17 cellular contexts compared by ENCODE assay signal in the genomic region with DNA sequence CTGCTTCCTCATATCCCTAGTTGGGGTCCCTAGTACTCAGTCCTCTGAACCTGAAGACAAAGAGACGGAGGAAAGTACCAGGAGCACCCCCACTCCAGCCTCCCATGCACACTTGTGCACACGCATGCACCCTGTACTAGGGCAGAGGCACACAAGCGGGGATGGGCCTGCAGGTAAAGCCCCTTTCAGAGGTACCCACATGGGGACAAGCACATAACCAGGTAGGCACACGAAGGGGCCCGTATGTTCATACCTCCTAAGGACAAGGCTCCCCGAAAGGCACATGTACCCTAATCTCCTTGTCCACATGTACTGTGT. TPM values are rescaled to one million over a fixed set of nuclear protein-coding genes. Genes with fewer than 3 reads are reported as not detected.
A peak's percentile ranks its signal among the peaks of the same experiment; 100 is the strongest.
DNase-seq lines count a peak whose midpoint lies in the region; ATAC-seq, FAIRE-seq and TF ChIP-seq lines count a peak whose summit lies in the region.
"Had no signal": no experiment of that assay in that cellular context is flagged by ENCODE, and none has a peak within 500 bp of the region (broad histone marks: within the 10 kb centered on the region; RNA-seq: fewer than 3 reads in every experiment).

No MANE protein-coding gene starts in this region.

- no peak for TF ChIP-seq RAD21 in H1 (IDR thresholded peaks at IDR 0.05 in 1 of 2, conservative IDR thresholded peaks at IDR 0.05 in 1 of 2; ENCODE audit: low read depth in 2 of 2, low read length in 2 of 2)

- no peak overlapping the region for H3K27ac Mint-ChIP-seq in activated CD4-positive, alpha-beta T cell treated with anti-CD3 and anti-CD28 coated beads, Interleukin-2, amount 10 ng/mL, durations not matched to agents 24 days and 14 days

- DNase-seq in activated CD4-positive, alpha-beta T cell treated with anti-CD3 and anti-CD28 coated beads, Interleukin-2, amount 10 ng/mL, durations not matched to agents 24 days and 14 days = no peak
- DNase-seq in activated CD4-positive, alpha-beta T cell treated with anti-CD3 and anti-CD28 coated beads, Interleukin-2, amount 50 U/mL, for 4 hours = no peak
- DNase-seq in OCI-LY7 (ENCODE audit: low spot score) (no peak), H1 (ENCODE audit: low read depth in 1 of 2, low spot score in 2 of 2) (peak in 1 of 2 experiments; percentile 57), neuronal stem cell (ENCODE audit: low spot score) (no peak), sigmoid colon (no peak), germinal center (ENCODE audit: low spot score) (no peak)
- DNase-seq: DMS79 treated with DMSO at 0.1 percent for 48 hours; heart right ventricle; NCI-H187; SHP77; stimulated activated CD4-positive, alpha-beta T cell treated with anti-CD3 and anti-CD28 coated beads, Interleukin-15, amount 100 ng/mL, for 24 hours had no signal

- no peaks in the 10 kb centered on the region for H3K9me3 Mint-ChIP-seq in activated CD4-positive, alpha-beta T cell treated with anti-CD3 and anti-CD28 coated beads, Interleukin-2, amount 10 ng/mL, durations not matched to agents 24 days and 14 days

- H3K4ac ChIP-seq in H1 (replicated peaks; ENCODE audit: insufficient read length, low read depth, low read length) (no peak overlapping the region), neuronal stem cell (ENCODE audit: low read length) (no peak overlapping the region)

- peak overlapping the region; percentile 55; the same call in 1 of the 2 replicates for H2BK15ac ChIP-seq in H1 (ENCODE audit: low read length)
- no peak overlapping the region for H2BK15ac ChIP-seq in neuronal stem cell (ENCODE audit: low read length)

- intact Hi-C loops in activated CD4-positive, alpha-beta T cell treated with anti-CD3 and anti-CD28 coated beads, Interleukin-2, amount 10 ng/mL, durations not matched to agents 24 days and 14 days (cut with micrococcal nuclease) = no loop called here
- intact Hi-C loops in OCI-LY7 (cut with micrococcal nuclease; ENCODE audit: unreplicated experiment) = no loop called here
- intact Hi-C loops in sigmoid colon (cut with DNase I) = no loop called here

- H3K14ac ChIP-seq in H1 (ENCODE audit: insufficient read length) (no peak overlapping the region), neuronal stem cell (ENCODE audit: low read length) (no peak overlapping the region)

- H3K79me2 ChIP-seq in OCI-LY7 (ENCODE audit: insufficient read depth, low read depth, low read length) (no peaks in the 10 kb centered on the region), H1 (ENCODE audit: control insufficient read depth in 1 of 2, insufficient read depth in 2 of 2, low read length in 2 of 2) (no peaks in the 10 kb centered on the region)
- H3K79me2 ChIP-seq: parathyroid adenoma had no signal

- no peak overlapping the region for H4K5ac ChIP-seq in H1 (ENCODE audit: insufficient read length, low read depth, low read length)

- TF ChIP-seq CTCF in OCI-LY7 (conservative IDR thresholded peaks at IDR 0.05; ENCODE audit: low read length) = no peak
- no peak for TF ChIP-seq CTCF in H1 (IDR thresholded peaks at IDR 0.05; ENCODE audit: control extremely low read depth in 1 of 3, insufficient read depth in 1 of 3, low read depth in 1 of 3, low read length in 3 of 3)
- no peak for TF ChIP-seq CTCF in sigmoid colon (IDR thresholded peaks at IDR 0.05)

- H4K20me1 ChIP-seq in OCI-LY7 (ENCODE audit: insufficient read depth, low read length) = no peaks in the 10 kb centered on the region
- peaks cover 0 to 3% of the 10 kb centered on the region in 2 experiments for H4K20me1 ChIP-seq in H1 (replicated peaks in 1 of 2; ENCODE audit: control insufficient read depth in 1 of 2, insufficient read depth in 2 of 2, low read length in 2 of 2)

- H4K91ac ChIP-seq in H1 (replicated peaks; ENCODE audit: insufficient read length, low read length) (peak overlapping the region; percentile 87), neuronal stem cell (ENCODE audit: low read depth, low read length, poor library complexity) (no peak overlapping the region)

- no TSS peak for BruUV-seq in OCI-LY7 (replicated peaks; lab: Mats Ljungman, UMichigan)

- no peaks in the 10 kb centered on the region for H3K9me2 ChIP-seq in OCI-LY7 (ENCODE audit: insufficient read depth, low read length)

- CTCF ChIA-PET in OCI-LY7 (lab: Charles Lee; ENCODE audit: unreplicated experiment) (no interaction called here), H1 (lab: Charles Lee; ENCODE audit: partially characterized antibody) (interaction anchor here (1.0 to 19.0 kb wide), 5 partner anchors 14 to 73 kb away, joined by 3 to 330 read pairs (median 3); a partner anchor contains a TSS)

- H3K9ac ChIP-seq in H1 (replicated peaks in 1 of 4; ENCODE audit: extremely low read depth in 1 of 4, low read depth in 3 of 4, low read length in 3 of 4) = no peak overlapping the region
- no peak overlapping the region for H3K9ac ChIP-seq in neuronal stem cell (ENCODE audit: low read depth, low read length, poor library complexity)
- H3K9ac ChIP-seq: parathyroid adenoma had no signal

- peaks cover 25% of the 10 kb centered on the region for H3K4me1 Mint-ChIP-seq in activated CD4-positive, alpha-beta T cell treated with anti-CD3 and anti-CD28 coated beads, Interleukin-2, amount 10 ng/mL, durations not matched to agents 24 days and 14 days

- H3K27ac ChIP-seq in OCI-LY7 (ENCODE audit: low read depth, low read length, poor library complexity, severe bottlenecking) = no peak overlapping the region
- no peak overlapping the region for H3K27ac ChIP-seq in H1 (ENCODE audit: low read depth, low read length)
- no peak overlapping the region for H3K27ac ChIP-seq in neuronal stem cell (replicated peaks; ENCODE audit: low read length)
- no peak overlapping the region for H3K27ac ChIP-seq in sigmoid colon
- H3K27ac ChIP-seq: heart right ventricle, parathyroid adenoma had no signal

- POLR2A ChIA-PET in OCI-LY7 (lab: Charles Lee) = no interaction called here
- POLR2A ChIA-PET in H1 (lab: Charles Lee; ENCODE audit: partially characterized antibody) = interaction anchor here (1.0 to 12.0 kb wide), 9 partner anchors 9 to 45 kb away, joined by 3 to 138 read pairs (median 12); a partner anchor contains a TSS

- H3K36me3 ChIP-seq in OCI-LY7 (ENCODE audit: insufficient read depth, low read length) (no peaks in the 10 kb centered on the region), H1 (ENCODE audit: control insufficient read depth in 2 of 4, insufficient read depth in 4 of 4, low read length in 3 of 4) (peaks cover 0 to 9% (median 3%) of the 10 kb centered on the region in 4 experiments; a peak in 4 of 8 replicates), neuronal stem cell (replicated peaks in 1 of 2; ENCODE audit: control insufficient read depth in 2 of 2, insufficient read depth in 2 of 2, low read length in 2 of 2) (peaks cover 2 to 20% of the 10 kb centered on the region in 2 donors), sigmoid colon (no peaks in the 10 kb centered on the region)
- H3K36me3 ChIP-seq: heart right ventricle had no signal

- peaks cover 6% of the 10 kb centered on the region; the same call in 1 of the 2 replicates for H3K23me2 ChIP-seq in H1 (ENCODE audit: low read depth, low read length)

- H4K8ac ChIP-seq in H1 (ENCODE audit: extremely low read depth, insufficient read depth, low read length) = no peak overlapping the region
- no peak overlapping the region for H4K8ac ChIP-seq in neuronal stem cell (ENCODE audit: low read depth, low read length)

- H3K18ac ChIP-seq in H1 (ENCODE audit: extremely low read depth, low read length) = peak overlapping the region; percentile 68
- H3K18ac ChIP-seq in neuronal stem cell (ENCODE audit: low read length) = peak overlapping the region; percentile 50

- H2BK120ac ChIP-seq in H1 (replicated peaks; ENCODE audit: low read depth, low read length) (no peak overlapping the region), neuronal stem cell (ENCODE audit: low read depth, low read length) (no peak overlapping the region)

- H3K9me3 ChIP-seq in OCI-LY7 (ENCODE audit: low read length) (no peaks in the 10 kb centered on the region), H1 (ENCODE audit: insufficient read depth in 2 of 2, low read depth in 1 of 2, low read length in 1 of 2) (no peaks in the 10 kb centered on the region), neuronal stem cell (replicated peaks in 1 of 2; ENCODE audit: control insufficient read depth in 2 of 2, insufficient read depth in 1 of 2, low read depth in 1 of 2, low read length in 2 of 2) (no peaks in the 10 kb centered on the region), sigmoid colon (no peaks in the 10 kb centered on the region)
- H3K9me3 ChIP-seq: heart right ventricle had no signal

- no peak for FAIRE-seq in H1 (lab: Jason Lieb, UNC)
- FAIRE-seq: GM12891, urothelium cell line had no signal

- peaks cover 55% of the 10 kb centered on the region for H3K27me3 Mint-ChIP-seq in activated CD4-positive, alpha-beta T cell treated with anti-CD3 and anti-CD28 coated beads, Interleukin-2, amount 10 ng/mL, durations not matched to agents 24 days and 14 days

- peak overlapping the region; percentile 67 for H3K4me3 Mint-ChIP-seq in activated CD4-positive, alpha-beta T cell treated with anti-CD3 and anti-CD28 coated beads, Interleukin-2, amount 10 ng/mL, durations not matched to agents 24 days and 14 days

- no peaks in the 10 kb centered on the region for H3K36me3 Mint-ChIP-seq in activated CD4-positive, alpha-beta T cell treated with anti-CD3 and anti-CD28 coated beads, Interleukin-2, amount 10 ng/mL, durations not matched to agents 24 days and 14 days (ENCODE audit: low read depth)

- H3K79me1 ChIP-seq in H1 (ENCODE audit: low read depth, low read length) = no peaks in the 10 kb centered on the region; the same call in 1 of the 2 replicates
- H3K79me1 ChIP-seq in neuronal stem cell (ENCODE audit: low read depth, low read length) = peaks cover 2% of the 10 kb centered on the region

- H3K27me3 ChIP-seq in H1 (replicated peaks in 1 of 4; ENCODE audit: control insufficient read depth in 3 of 4, extremely low read depth in 1 of 4, insufficient read depth in 3 of 4, low read length in 3 of 4) (peaks cover 0 to 3% (median 1%) of the 10 kb centered on the region in 4 experiments; a peak in 2 of 7 replicates), neuronal stem cell (ENCODE audit: control insufficient read depth in 3 of 3, insufficient read depth in 3 of 3, low read depth in 1 of 3, low read length in 3 of 3) (peaks cover 0 to 3% (median 0%) of the 10 kb centered on the region in 3 experiments), sigmoid colon (peaks cover 29 to 85% (median 77%) of the 10 kb centered on the region in 3 donors)

- 74% methylated on average over 6 of the region's 6 CpGs; no CpG with 5 or more reads in 1 of the 2 experiments for WGBS in H1 (ENCODE audit: extremely low coverage in 1 of 2, insufficient coverage in 1 of 2, insufficient read length in 1 of 2, insufficient replicate concordance in 2 of 2, low coverage in 1 of 2, low lambda C conversion rate in 2 of 2, missing lambda C conversion rate in 1 of 2), 2 experiments
- no CpG with 5 or more reads among the region's 6 CpGs for WGBS in neuronal stem cell (ENCODE audit: extremely low coverage in 2 of 2, insufficient read length in 2 of 2, insufficient replicate concordance in 1 of 2), 2 donors
- WGBS in sigmoid colon, 2 donors = 72 to 84% methylated on average over 6 of the region's 6 CpGs

- H3K4me1 ChIP-seq in OCI-LY7 (ENCODE audit: insufficient read depth, low read length, poor library complexity, severe bottlenecking) = peaks cover 28% of the 10 kb centered on the region
- H3K4me1 ChIP-seq in H1 (replicated peaks in 1 of 4; ENCODE audit: control insufficient read depth in 3 of 4, insufficient read depth in 4 of 4, low read length in 3 of 4) = peaks cover 12 to 33% (median 14%) of the 10 kb centered on the region in 4 experiments
- H3K4me1 ChIP-seq in neuronal stem cell (ENCODE audit: control insufficient read depth in 2 of 2, insufficient read depth in 1 of 2, low read depth in 1 of 2, low read length in 2 of 2) = peaks cover 29 to 40% of the 10 kb centered on the region in 2 donors
- peaks cover 0 to 21% (median 15%) of the 10 kb centered on the region in 4 donors for H3K4me1 ChIP-seq in sigmoid colon
- H3K4me1 ChIP-seq: parathyroid adenoma had no signal

- H2BK5ac ChIP-seq in H1 (ENCODE audit: low read depth, low read length) (peak overlapping the region; percentile 4; the same call in 1 of the 2 replicates), neuronal stem cell (ENCODE audit: low read length) (no peak overlapping the region)

- TF ChIP-seq EP300 in H1 (IDR thresholded peaks at IDR 0.05; ENCODE audit: borderline replicate concordance in 1 of 2, low read depth in 2 of 2, low read length in 2 of 2) (no peak), sigmoid colon (IDR thresholded peaks at IDR 0.05) (no peak)

- H3K23ac ChIP-seq in H1 (ENCODE audit: insufficient read length) (no peak overlapping the region), neuronal stem cell (ENCODE audit: low read depth, low read length, poor library complexity) (no peak overlapping the region)

- H2AFZ ChIP-seq in OCI-LY7 (ENCODE audit: low read length) (no peak overlapping the region), H1 (ENCODE audit: low read length) (no peak overlapping the region), neuronal stem cell (ENCODE audit: low read length) (peak overlapping the region; percentile 75)
- H2AFZ ChIP-seq: parathyroid adenoma had no signal

- peak overlapping the region; percentile 64; the same call in 1 of the 2 replicates for H3K4me2 ChIP-seq in OCI-LY7 (ENCODE audit: low read length)
- peak overlapping the region; percentile 74 to 82 for H3K4me2 ChIP-seq in H1 (ENCODE audit: insufficient read depth in 1 of 2, low read depth in 2 of 2, low read length in 2 of 2)
- peak overlapping the region; percentile 72 for H3K4me2 ChIP-seq in neuronal stem cell (ENCODE audit: insufficient read depth, low read length, poor library complexity, severe bottlenecking)

- TF ChIP-seq POLR2A in H1 (IDR thresholded peaks at IDR 0.05; ENCODE audit: control extremely low read depth in 1 of 2, low read depth in 2 of 2, low read length in 2 of 2) = no peak
- no peak for TF ChIP-seq POLR2A in sigmoid colon (IDR thresholded peaks at IDR 0.05)

- H2AK5ac ChIP-seq in H1 (ENCODE audit: low read depth, low read length) = no peak overlapping the region
- H2AK5ac ChIP-seq in neuronal stem cell (ENCODE audit: low read depth, low read length) = peak overlapping the region; percentile 77

- H3K4me3 ChIP-seq in OCI-LY7 (ENCODE audit: low read depth, low read length, poor library complexity, severe bottlenecking) = no peak overlapping the region
- peak overlapping the region; percentile 33 to 60 (median 46) for H3K4me3 ChIP-seq in H1 (ENCODE audit: extremely low read depth in 1 of 4, insufficient read depth in 2 of 4, low read depth in 3 of 4, low read length in 4 of 4)
- peak overlapping the region; percentile 51 to 62 for H3K4me3 ChIP-seq in neuronal stem cell (ENCODE audit: low read length in 2 of 2)
- no peak overlapping the region for H3K4me3 ChIP-seq in sigmoid colon

- peak overlapping the region; percentile 60; the same call in 1 of the 2 replicates for H2BK12ac ChIP-seq in H1 (ENCODE audit: low read depth, low read length)
- no peak overlapping the region for H2BK12ac ChIP-seq in neuronal stem cell (ENCODE audit: low read length)

- H3K56ac ChIP-seq in H1 (replicated peaks; ENCODE audit: insufficient read length, low read depth, low read length) = no peak overlapping the region

- peak overlapping the region; percentile 29; the same call in 1 of the 2 replicates for H2BK20ac ChIP-seq in H1 (ENCODE audit: low read length)

- no peak for ATAC-seq in HG02970 (IDR thresholded peaks at IDR 0.05; ENCODE audit: low FRiP score, unreplicated experiment)
- ATAC-seq: heart right ventricle had no signal

RNA-seq across cellular contexts. Expression of a gene that starts 1.1 kb away (rescaled TPM):
- total RNA-seq in activated CD4-positive, alpha-beta T cell treated with anti-CD3 and anti-CD28 coated beads, Interleukin-2, amount 10 ng/mL, durations not matched to agents 24 days and 14 days = 0.07 TPM in 1 of 2 replicates, not detected in the other
- not detected in 2 replicates for total RNA-seq in OCI-LY7 (2014; rRNA removed; shearing (Covaris generic))
- 0.07 and 0.15 TPM in 2 replicates for total RNA-seq in OCI-LY7 (2022)
- 15.5 and 15.7 TPM in 2 replicates for total RNA-seq in H1 (2021; fragmentation: NEBNext Ultra II Directional; extraction: Animal tissue kit (Norgen Biotek cat#: 25700))
- 8.0 and 11.6 TPM in 2 replicates for polyA plus RNA-seq in H1 (2011; rRNA removed)
- 9.9 TPM for polyA plus RNA-seq in H1 (2011; cell fraction: cytosol; rRNA removed)
- 22.6 TPM for polyA plus RNA-seq in H1 (2011; cell fraction: nucleus; rRNA removed)
- 10.2 to 14.9 TPM (median 13.2 TPM) in 4 replicates for polyA plus RNA-seq in H1 (2012, experiment 1 of 2)
- 12.1 TPM for polyA plus RNA-seq in H1 (2012, experiment 2 of 2)
- 7.8 TPM for polyA plus RNA-seq in H1 (2013, experiment 1 of 2)
- polyA plus RNA-seq in H1 (2013, experiment 2 of 2) = 7.7 TPM
- 8.8 and 10.7 TPM in 2 replicates for polyA minus RNA-seq in H1 (2011; rRNA and poly(A)+ RNA removed)
- polyA minus RNA-seq in H1 (2011; cell fraction: cytosol; rRNA and poly(A)+ RNA removed) = 6.5 TPM
- 6.2 TPM for polyA minus RNA-seq in H1 (2011; cell fraction: nucleus; rRNA and poly(A)+ RNA removed)
- 3.9 TPM for polyA plus RNA-seq in neuronal stem cell (2013, experiment 1 of 2)
- 3.6 TPM for polyA plus RNA-seq in neuronal stem cell (2013, experiment 2 of 2)
- total RNA-seq in sigmoid colon = 1 to 10 TPM in 1 of 4 donors, under 1 TPM in 3; 0.16 to 1.1 (median 0.68) TPM
- polyA plus RNA-seq in sigmoid colon = under 1 TPM in 1 of 3 donors, not detected in 2; 0.63 TPM
- total RNA-seq: epithelial cell of proximal tubule had no signal

RNA-seq across cellular contexts. Expression of a gene that starts 6.0 kb away (rescaled TPM):
- 27.6 and 28.2 TPM in 2 replicates for total RNA-seq in activated CD4-positive, alpha-beta T cell treated with anti-CD3 and anti-CD28 coated beads, Interleukin-2, amount 10 ng/mL, durations not matched to agents 24 days and 14 days
- total RNA-seq in OCI-LY7 (2014; rRNA removed; shearing (Covaris generic)) = 27.5 and 43.1 TPM in 2 replicates
- total RNA-seq in OCI-LY7 (2022) (22.4 and 24.8 TPM in 2 replicates), sigmoid colon (10 to 100 TPM in 1 of 4 donors, 1 to 10 TPM in 3; 4.7 to 13.6 (median 8.4) TPM)
- 10.8 and 13.5 TPM in 2 replicates for total RNA-seq in H1 (2021; fragmentation: NEBNext Ultra II Directional; extraction: Animal tissue kit (Norgen Biotek cat#: 25700))
- polyA plus RNA-seq in H1 (2011; rRNA removed) (19.2 and 22.9 TPM in 2 replicates), sigmoid colon (10 to 100 TPM in 2 of 3 donors, 1 to 10 TPM in 1; 8.4 to 16.2 (median 13.4) TPM)
- 18.8 TPM for polyA plus RNA-seq in H1 (2011; cell fraction: cytosol; rRNA removed)
- 14.3 TPM for polyA plus RNA-seq in H1 (2011; cell fraction: nucleus; rRNA removed)
- 12.7 to 17.1 TPM (median 13.6 TPM) in 4 replicates for polyA plus RNA-seq in H1 (2012, experiment 1 of 2)
- 17.0 TPM for polyA plus RNA-seq in H1 (2012, experiment 2 of 2)
- polyA plus RNA-seq in H1 (2013, experiment 1 of 2) = 6.2 TPM
- 7.5 TPM for polyA plus RNA-seq in H1 (2013, experiment 2 of 2)
- 7.0 and 9.3 TPM in 2 replicates for polyA minus RNA-seq in H1 (2011; rRNA and poly(A)+ RNA removed)
- polyA minus RNA-seq in H1 (2011; cell fraction: cytosol; rRNA and poly(A)+ RNA removed) = 7.8 TPM
- 12.2 TPM for polyA minus RNA-seq in H1 (2011; cell fraction: nucleus; rRNA and poly(A)+ RNA removed)
- polyA plus RNA-seq in neuronal stem cell (2013, experiment 1 of 2) = 9.5 TPM
- 9.0 TPM for polyA plus RNA-seq in neuronal stem cell (2013, experiment 2 of 2)

RNA-seq across cellular contexts. Expression of a gene that starts 14.0 kb away (rescaled TPM):
- 25.3 and 28.0 TPM in 2 replicates for total RNA-seq in activated CD4-positive, alpha-beta T cell treated with anti-CD3 and anti-CD28 coated beads, Interleukin-2, amount 10 ng/mL, durations not matched to agents 24 days and 14 days
- total RNA-seq in OCI-LY7 (2014; rRNA removed; shearing (Covaris generic)) = 10.1 and 13.9 TPM in 2 replicates
- total RNA-seq in OCI-LY7 (2022) = 15.3 and 16.5 TPM in 2 replicates
- 29.5 and 32.3 TPM in 2 replicates for total RNA-seq in H1 (2021; fragmentation: NEBNext Ultra II Directional; extraction: Animal tissue kit (Norgen Biotek cat#: 25700))
- 65.0 and 73.7 TPM in 2 replicates for polyA plus RNA-seq in H1 (2011; rRNA removed)
- 49.6 TPM for polyA plus RNA-seq in H1 (2011; cell fraction: cytosol; rRNA removed)
- 90.4 TPM for polyA plus RNA-seq in H1 (2011; cell fraction: nucleus; rRNA removed)
- 26.2 to 41.2 TPM (median 36.7 TPM) in 4 replicates for polyA plus RNA-seq in H1 (2012, experiment 1 of 2)
- polyA plus RNA-seq in H1 (2012, experiment 2 of 2) = 48.9 TPM
- 43.7 TPM for polyA plus RNA-seq in H1 (2013, experiment 1 of 2)
- polyA plus RNA-seq in H1 (2013, experiment 2 of 2) = 43.6 TPM
- 48.1 and 49.1 TPM in 2 replicates for polyA minus RNA-seq in H1 (2011; rRNA and poly(A)+ RNA removed)
- polyA minus RNA-seq in H1 (2011; cell fraction: cytosol; rRNA and poly(A)+ RNA removed) = 21.4 TPM
- 25.3 TPM for polyA minus RNA-seq in H1 (2011; cell fraction: nucleus; rRNA and poly(A)+ RNA removed)
- 42.4 TPM for polyA plus RNA-seq in neuronal stem cell (2013, experiment 1 of 2)
- 41.6 TPM for polyA plus RNA-seq in neuronal stem cell (2013, experiment 2 of 2)
- 10 to 100 TPM; 25.3 to 28.8 (median 27.2) TPM for total RNA-seq in sigmoid colon
- polyA plus RNA-seq in sigmoid colon = 10 to 100 TPM in 1 of 3 donors, 1 to 10 TPM in 2; 7.2 to 36.9 (median 7.9) TPM

RNA-seq across cellular contexts. Expression of a gene that starts 24.5 kb away (rescaled TPM):
- total RNA-seq in activated CD4-positive, alpha-beta T cell treated with anti-CD3 and anti-CD28 coated beads, Interleukin-2, amount 10 ng/mL, durations not matched to agents 24 days and 14 days = 2,450 and 2,479 TPM in 2 replicates
- 911 and 1,004 TPM in 2 replicates for total RNA-seq in OCI-LY7 (2014; rRNA removed; shearing (Covaris generic))
- total RNA-seq in OCI-LY7 (2022) (1,055 and 1,282 TPM in 2 replicates), sigmoid colon (100 to 1,000 TPM; 442 to 569 (median 518) TPM)
- total RNA-seq in H1 (2021; fragmentation: NEBNext Ultra II Directional; extraction: Animal tissue kit (Norgen Biotek cat#: 25700)) = 2,224 and 2,297 TPM in 2 replicates
- polyA plus RNA-seq in H1 (2011; rRNA removed) (1,244 and 1,564 TPM in 2 replicates), sigmoid colon (100 to 1,000 TPM; 182 to 484 (median 320) TPM)
- polyA plus RNA-seq in H1 (2011; cell fraction: cytosol; rRNA removed) = 1,987 TPM
- 1,165 TPM for polyA plus RNA-seq in H1 (2011; cell fraction: nucleus; rRNA removed)
- polyA plus RNA-seq in H1 (2012, experiment 1 of 2) = 2,191 to 2,644 TPM (median 2,404 TPM) in 4 replicates
- polyA plus RNA-seq in H1 (2012, experiment 2 of 2) = 384 TPM
- polyA plus RNA-seq in H1 (2013, experiment 1 of 2) = 1,706 TPM
- 1,654 TPM for polyA plus RNA-seq in H1 (2013, experiment 2 of 2)
- polyA minus RNA-seq in H1 (2011; rRNA and poly(A)+ RNA removed) = 1,724 and 1,899 TPM in 2 replicates
- polyA minus RNA-seq in H1 (2011; cell fraction: cytosol; rRNA and poly(A)+ RNA removed) = 850 TPM
- polyA minus RNA-seq in H1 (2011; cell fraction: nucleus; rRNA and poly(A)+ RNA removed) = 610 TPM
- 1,143 TPM for polyA plus RNA-seq in neuronal stem cell (2013, experiment 1 of 2)
- polyA plus RNA-seq in neuronal stem cell (2013, experiment 2 of 2) = 1,131 TPM

RNA-seq across cellular contexts. Expression of a gene that starts 41.8 kb away (rescaled TPM):
- total RNA-seq in activated CD4-positive, alpha-beta T cell treated with anti-CD3 and anti-CD28 coated beads, Interleukin-2, amount 10 ng/mL, durations not matched to agents 24 days and 14 days = 22.4 and 23.7 TPM in 2 replicates
- 22.0 and 22.7 TPM in 2 replicates for total RNA-seq in OCI-LY7 (2014; rRNA removed; shearing (Covaris generic))
- total RNA-seq in OCI-LY7 (2022) (20.7 and 22.4 TPM in 2 replicates), sigmoid colon (1 to 10 TPM; 6.1 to 7.6 (median 6.8) TPM)
- total RNA-seq in H1 (2021; fragmentation: NEBNext Ultra II Directional; extraction: Animal tissue kit (Norgen Biotek cat#: 25700)) = 19.9 and 20.4 TPM in 2 replicates
- polyA plus RNA-seq in H1 (2011; rRNA removed) (8.6 and 12.8 TPM in 2 replicates), sigmoid colon (1 to 10 TPM; 1.4 to 9.7 (median 2.4) TPM)
- polyA plus RNA-seq in H1 (2011; cell fraction: cytosol; rRNA removed) = 15.4 TPM
- 34.1 TPM for polyA plus RNA-seq in H1 (2011; cell fraction: nucleus; rRNA removed)
- polyA plus RNA-seq in H1 (2012, experiment 1 of 2) = 8.9 to 18.6 TPM (median 15.1 TPM) in 4 replicates
- polyA plus RNA-seq in H1 (2012, experiment 2 of 2) = 6.4 TPM
- polyA plus RNA-seq in H1 (2013, experiment 1 of 2) = 9.5 TPM
- polyA plus RNA-seq in H1 (2013, experiment 2 of 2) = 7.9 TPM
- 17.7 and 19.9 TPM in 2 replicates for polyA minus RNA-seq in H1 (2011; rRNA and poly(A)+ RNA removed)
- polyA minus RNA-seq in H1 (2011; cell fraction: cytosol; rRNA and poly(A)+ RNA removed) = 14.2 TPM
- 37.3 TPM for polyA minus RNA-seq in H1 (2011; cell fraction: nucleus; rRNA and poly(A)+ RNA removed)
- polyA plus RNA-seq in neuronal stem cell (2013, experiment 1 of 2) = 6.0 TPM
- 6.0 TPM for polyA plus RNA-seq in neuronal stem cell (2013, experiment 2 of 2)

Comparison
In these comparisons a context has a peak if more than half of its experiments do, and no peak if none do; other contexts are left out.
1. H3K4me3 ChIP-seq: peak in H1 (4 of 4) and neuronal stem cell (2 of 2); none in OCI-LY7 (single experiment) and sigmoid colon (0 of 4).
2. Peak in every context shown above with its lines, with median percentiles within 50 percentile points of each other: H3K4me2 ChIP-seq.